ENCODE assay signal across 21 cellular contexts in the genomic region with DNA sequence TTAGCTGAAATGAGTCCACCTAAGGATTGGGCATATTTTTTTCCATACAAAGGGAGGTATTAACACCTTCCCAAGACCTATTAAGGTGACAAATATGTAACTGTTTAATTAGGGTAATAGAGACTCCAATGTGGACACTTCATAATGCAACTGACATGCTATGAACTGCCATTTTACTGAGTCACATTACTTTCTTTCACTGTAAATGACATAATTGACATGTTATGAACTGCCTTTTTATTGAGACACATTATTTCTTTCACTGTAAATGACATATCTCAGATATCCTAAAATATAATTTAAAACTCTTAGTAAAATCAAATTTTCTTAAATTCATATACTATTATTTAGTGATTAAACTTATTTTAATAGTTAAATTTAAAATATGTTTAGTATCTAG.
"Had no signal": no experiment of that assay in that cellular context is flagged by ENCODE, and none has a peak within 500 bp of the region (broad histone marks: within the 10 kb centered on the region; RNA-seq: fewer than 3 reads in every experiment).

No MANE protein-coding gene starts in this region.

- H3K9ac ChIP-seq: KMS-11 had no signal

- ATAC-seq: activated CD8-positive, alpha-beta memory T cell treated with anti-CD3 and anti-CD28 coated beads, Interleukin-2, amount 10 ng/mL, durations not matched to agents 7 days and 5 days; T-helper 17 cell had no signal

- H3K9me3 ChIP-seq: breast epithelium had no signal

- H3K27me3 ChIP-seq: breast epithelium had no signal

- H3K36me3 ChIP-seq: breast epithelium had no signal

- DNase-seq: activated B cell treated with CpG ODN at 0.5 μM for 24 hours; activated CD4-positive, alpha-beta T cell treated with anti-CD3 and anti-CD28 coated beads for 1 hour; activated CD4-positive, alpha-beta T cell treated with anti-CD3 and anti-CD28 coated beads, Interleukin-2, amount 10 ng/mL, durations not matched to agents 24 days and 14 days; activated CD4-positive, alpha-beta T cell treated with anti-CD3 and anti-CD28 coated beads, Interleukin-2, amount 50 U/mL, for 48 hours; activated CD8-positive, alpha-beta memory T cell treated with anti-CD3 and anti-CD28 coated beads, Interleukin-2, amount 10 ng/mL, durations not matched to agents 7 days and 5 days; activated effector memory CD4-positive, alpha-beta T cell treated with Interleukin-2 at 50 U/mL for 16 hours; activated naive CD4-positive, alpha-beta T cell; activated T-cell treated with anti-CD3 and anti-CD28 coated beads, Interleukin-2, amount 50 U/mL, for 24 hours; aorta; central memory CD4-positive, alpha-beta T cell; NCI-H1092; NCI-H2171; NCI-H2227 treated with DMSO at 0.1 percent for 48 hours; NCI-H446 treated with DMSO at 0.1 percent for 48 hours; NCI-H524 treated with DMSO at 0.1 percent for 48 hours; PC-9; SIG-M5; T-helper 17 cell; T-helper 9 cell had no signal

- H3K27ac ChIP-seq: breast epithelium, KMS-11, PC-9 had no signal

- H3K4me1 ChIP-seq: breast epithelium had no signal

- H3K4me3 ChIP-seq: breast epithelium, PC-9 had no signal
